ENCODE assay signal across 8 cellular contexts in the genomic region with DNA sequence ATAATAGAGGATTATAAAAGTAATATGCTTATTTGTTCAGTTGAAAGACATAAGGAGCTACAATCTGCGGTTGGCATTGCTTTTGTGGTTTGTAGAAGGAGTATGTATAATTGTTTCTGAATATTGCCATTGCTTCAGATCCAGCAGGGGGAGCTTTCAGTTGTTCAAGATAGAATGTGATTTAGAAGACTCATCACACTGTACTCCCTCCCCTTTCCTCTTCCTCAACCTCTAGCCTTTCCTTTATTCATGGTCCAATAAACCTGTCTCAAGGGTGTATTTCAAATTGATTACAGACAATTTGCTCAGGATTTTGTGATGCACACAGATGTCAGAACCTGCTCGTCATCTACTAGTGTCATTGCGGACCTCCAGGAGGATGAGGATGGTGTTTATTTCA. TPM values are rescaled to one million over a fixed set of nuclear protein-coding genes. Genes with fewer than 3 reads are reported as not detected.
A peak's percentile ranks its signal among the peaks of the same experiment; 100 is the strongest.
DNase-seq lines count a peak whose midpoint lies in the region; TF ChIP-seq lines count a peak whose summit lies in the region.

No MANE protein-coding gene starts in this region.

- no peaks in the 10 kb centered on the region; a peak in 1 of 4 replicates for H3K4me1 ChIP-seq in SK-N-SH (ENCODE audit: control insufficient read depth in 1 of 2, insufficient read depth in 2 of 2, low read depth in 1 of 2, low read length in 1 of 2)
- no peaks in the 10 kb centered on the region for H3K4me1 ChIP-seq in fibroblast of lung (ENCODE audit: control insufficient read depth, extremely low read depth, insufficient read depth, low read length)

- H3K4me2 ChIP-seq in SK-N-SH (no peak overlapping the region), fibroblast of lung (ENCODE audit: extremely low read depth, insufficient read depth, low read length) (no peak overlapping the region)

- TF ChIP-seq RAD21 in SK-N-SH (IDR thresholded peaks at IDR 0.05; ENCODE audit: low read length), result peak; percentile 70

- H3K36me3 ChIP-seq in SK-N-SH (replicated peaks in 1 of 2; ENCODE audit: control insufficient read depth in 1 of 2, insufficient read depth in 2 of 2, low read length in 1 of 2), result peaks cover 40 to 51% of the 10 kb centered on the region in 2 experiments
- H3K36me3 ChIP-seq in fibroblast of lung (ENCODE audit: control insufficient read depth, insufficient read depth, low read length), result peaks cover 2% of the 10 kb centered on the region

- H3K27ac ChIP-seq in SK-N-SH (ENCODE audit: low read depth in 2 of 2, low read length in 1 of 2), result no peak overlapping the region
- H3K27ac ChIP-seq in fibroblast of lung (ENCODE audit: insufficient read depth, low read length), result no peak overlapping the region

- no peaks in the 10 kb centered on the region for H3K27me3 ChIP-seq in SK-N-SH (ENCODE audit: insufficient read depth)
- no peaks in the 10 kb centered on the region for H3K27me3 ChIP-seq in fibroblast of lung (ENCODE audit: control insufficient read depth, insufficient read depth, low read length)

- H3K79me2 ChIP-seq in SK-N-SH (ENCODE audit: insufficient read depth) (no peaks in the 10 kb centered on the region), fibroblast of lung (ENCODE audit: control insufficient read depth, insufficient read depth, low read length) (no peaks in the 10 kb centered on the region)

- H3K4me3 ChIP-seq in AG09309 (ENCODE audit: control insufficient read depth, low read depth, low read length) (no peak overlapping the region), GM12864 (ENCODE audit: low read depth, low read length) (no peak overlapping the region), HFF-Myc (replicated peaks; ENCODE audit: low read depth, low read length) (no peak overlapping the region), SK-N-SH (ENCODE audit: low read depth in 2 of 2, low read length in 1 of 2) (no peak overlapping the region), fibroblast of lung (replicated peaks in 1 of 4; ENCODE audit: control extremely low read depth in 1 of 4, insufficient read depth in 1 of 4, low read depth in 3 of 4, low read length in 4 of 4) (no peak overlapping the region)

- H3F3A ChIP-seq in SK-N-SH (replicated peaks; ENCODE audit: insufficient read depth), result peaks cover 13% of the 10 kb centered on the region

- peak; percentile 17 for DNase-seq in AG09309 (ENCODE audit: low read depth)
- no peak for DNase-seq in GM12864 (ENCODE audit: low read depth)
- peak; percentile 16 for DNase-seq in HFF-Myc (ENCODE audit: extremely low read depth, low read depth)
- peak; percentile 65 for DNase-seq in NAMALWA (ENCODE audit: low spot score)
- DNase-seq in SK-N-SH, result peak; percentile 42
- peak; percentile 48 to 63 for DNase-seq in fibroblast of lung (ENCODE audit: low read depth in 2 of 2)
- peak; percentile 55 for DNase-seq in retina
- DNase-seq in stimulated activated CD4-positive, alpha-beta T cell treated with anti-CD3 and anti-CD28 coated beads, Interleukin-1b, Interleukin-23, amount 100 ng/mL, for 48 hours, result no peak

- WGBS in SK-N-SH (ENCODE audit: low lambda C conversion rate), result 86% methylated on average over 3 of the region's 3 CpGs

- POLR2A ChIA-PET in SK-N-SH (lab: Yijun Ruan, JAX), result interaction anchor here (1.3 kb wide), 2 partner anchors 211 to 213 kb away, joined by 3 to 5 read pairs; no protein-coding TSS in a partner anchor

- H3K9me2 ChIP-seq in SK-N-SH, result no peaks in the 10 kb centered on the region

- H3K9ac ChIP-seq in SK-N-SH, result no peak overlapping the region
- no peak overlapping the region for H3K9ac ChIP-seq in fibroblast of lung (ENCODE audit: insufficient read depth, low read length)

- H4K20me1 ChIP-seq in SK-N-SH (ENCODE audit: insufficient read depth) (no peaks in the 10 kb centered on the region), fibroblast of lung (ENCODE audit: control insufficient read depth, extremely low read depth, insufficient read depth, low read length) (no peaks in the 10 kb centered on the region)

- H3K9me3 ChIP-seq in SK-N-SH, result no peaks in the 10 kb centered on the region
- H3K9me3 ChIP-seq in fibroblast of lung (ENCODE audit: control insufficient read depth, insufficient read depth, low read depth, low read length), result no peaks in the 10 kb centered on the region

- TF ChIP-seq CTCF in AG09309 (IDR thresholded peaks at IDR 0.05; ENCODE audit: control insufficient read depth, insufficient read depth, low read depth, low read length, missing control alignments), result peak; percentile 66
- peak; percentile 66 for TF ChIP-seq CTCF in GM12864 (IDR thresholded peaks at IDR 0.05; ENCODE audit: low read depth, low read length, missing control alignments)
- TF ChIP-seq CTCF in HFF-Myc (IDR thresholded peaks at IDR 0.05; ENCODE audit: low read depth, low read length, missing control alignments), result peak; percentile 62
- TF ChIP-seq CTCF in SK-N-SH (IDR thresholded peaks at IDR 0.05), result peak; percentile 76
- peak; percentile 57 to 71 for TF ChIP-seq CTCF in fibroblast of lung (conservative IDR thresholded peaks at IDR 0.05 in 1 of 2, IDR thresholded peaks at IDR 0.05 in 1 of 2; ENCODE audit: low read depth in 1 of 2, low read length in 2 of 2)

- CTCF ChIA-PET in SK-N-SH (lab: Yijun Ruan, JAX), result interaction anchor here (0.5 to 7.0 kb wide), 40 partner anchors 9 to 660 kb away, joined by 3 to 89 read pairs (median 4); partner anchors contain the start of gene PRMT3

- no peak for TF ChIP-seq EP300 in SK-N-SH (IDR thresholded peaks at IDR 0.05; ENCODE audit: borderline replicate concordance in 1 of 2, low read depth in 1 of 2, low read length in 1 of 2)

- H2AFZ ChIP-seq in SK-N-SH (ENCODE audit: low read depth), result no peak overlapping the region
- H2AFZ ChIP-seq in fibroblast of lung (ENCODE audit: low read length), result no peak overlapping the region

TF ChIP-seq in SK-N-SH, 30 proteins besides CTCF, POLR2A, EP300 and RAD21:
- no peak for TF ChIP-seq SIN3A (IDR thresholded peaks at IDR 0.05; ENCODE audit: borderline replicate concordance, low read depth, low read length)
- TF ChIP-seq CHD2 (IDR thresholded peaks at IDR 0.05; ENCODE audit: low read length, partially characterized antibody), result no peak
- TF ChIP-seq SMC3 (IDR thresholded peaks at IDR 0.05; ENCODE audit: low read depth, low read length), result peak; percentile 68
- no peak for TF ChIP-seq POLR2AphosphoS5 (IDR thresholded peaks at IDR 0.05; ENCODE audit: low read depth, low read length)

RNA-seq across cellular contexts. Expression of gene PRMT3, which starts 9.8 kb away (rescaled TPM):
- polyA plus RNA-seq in SK-N-SH (2012; rRNA removed) (10.8 and 14.9 TPM in 2 replicates), fibroblast of lung (14.2 and 15.7 TPM in 2 replicates)
- polyA plus RNA-seq in SK-N-SH (2012; cell fraction: cytosol; rRNA removed), result 15.6 and 16.9 TPM in 2 replicates
- 10.5 and 16.3 TPM in 2 replicates for polyA plus RNA-seq in SK-N-SH (2012; cell fraction: nucleus; rRNA removed)
- 12.8 and 13.0 TPM in 2 replicates for total RNA-seq in fibroblast of lung
- 8.4 and 11.4 TPM in 2 replicates for polyA plus RNA-seq in fibroblast of lung (2012)
- 0.12 and 0.41 TPM in 2 replicates for polyA minus RNA-seq in fibroblast of lung (ENCODE audit: low replicate concordance)

RNA-seq across cellular contexts. Expression of gene HTATIP2, which starts 33.8 kb away (rescaled TPM):
- polyA plus RNA-seq in SK-N-SH (2012; rRNA removed) (not detected in 2 replicates), fibroblast of lung (43.5 and 59.1 TPM in 2 replicates)
- polyA plus RNA-seq in SK-N-SH (2012; cell fraction: cytosol; rRNA removed), result not detected in 2 replicates
- polyA plus RNA-seq in SK-N-SH (2012; cell fraction: nucleus; rRNA removed), result not detected in 2 replicates
- total RNA-seq in fibroblast of lung, result 69.1 and 77.6 TPM in 2 replicates
- polyA plus RNA-seq in fibroblast of lung (2012), result 42.8 and 56.1 TPM in 2 replicates
- polyA minus RNA-seq in fibroblast of lung (ENCODE audit: low replicate concordance), result 6.3 and 8.0 TPM in 2 replicates

Comparison
In these comparisons a context has a peak if more than half of its experiments do, and no peak if none do; other contexts are left out.
1. DNase-seq: peak in AG09309 (single experiment), HFF-Myc (single experiment), NAMALWA (single experiment), SK-N-SH (single experiment), fibroblast of lung (2 of 2) and retina (single experiment); none in GM12864 (single experiment) and stimulated activated CD4-positive, alpha-beta T cell treated with anti-CD3 and anti-CD28 coated beads, Interleukin-1b, Interleukin-23, amount 100 ng/mL, for 48 hours (single experiment).
2. RNA of gene HTATIP2, which starts 33.8 kb away (polyA plus RNA-seq): 42.8 to 59.1 TPM in fibroblast of lung; not detected in SK-N-SH; every median in the first group is over 10 times any median in the second.
3. Peak in every context shown above with its lines, with median percentiles within 50 percentile points of each other: CTCF ChIP-seq.